8 cellular contexts compared by ENCODE assay signal in genomic region chr17:41930009-41930832, GRCh38.
DNase-seq lines count a peak whose midpoint lies in the region; ATAC-seq lines count a peak whose summit lies in the region.

Gene ODAD4 (plus strand): TSS chr17:41930617. CDS start chr17:41930724, 107 bp downstream.

- H3K27me3 Mint-ChIP-seq in effector memory CD8-positive, alpha-beta T cell = peaks cover 0 to 4% of the 10 kb centered on the region in 2 donors
- H3K27me3 Mint-ChIP-seq in memory B cell = no peaks in the 10 kb centered on the region

- DNase-seq in COLO668 (lab: John Stamatoyannopoulos, UW; ENCODE audit: unreplicated experiment) (peak; percentile 91), HS-5 (ENCODE audit: low read depth) (peak; percentile 85), NK-92 (lab: John Stamatoyannopoulos, UW; ENCODE audit: unreplicated experiment) (peak; percentile 85), memory B cell (ENCODE audit: low spot score in 2 of 2) (peak; percentile 78 to 91)
- peak; percentile 96 for DNase-seq in activated CD8-positive, alpha-beta memory T cell treated with anti-CD3 and anti-CD28 coated beads for 24 hours
- DNase-seq in effector memory CD8-positive, alpha-beta T cell = peak; percentile 92 to 94 (median 94)
- peak; percentile 94 for DNase-seq in stimulated activated CD8-positive, alpha-beta memory T cell treated with anti-CD3 and anti-CD28 coated beads, Interleukin-12 subunit alpha, Interleukin-12 subunit beta, amount 100 ng/mL, for 1 hour (ENCODE audit: low read depth)

- H3K4me3 Mint-ChIP-seq in effector memory CD8-positive, alpha-beta T cell = peak within 1 kb of the TSS; percentile 86 to 89
- peak within 1 kb of the TSS; percentile 97 for H3K4me3 Mint-ChIP-seq in memory B cell

- no peaks in the 10 kb centered on the region for H3K9me3 Mint-ChIP-seq in effector memory CD8-positive, alpha-beta T cell
- H3K9me3 Mint-ChIP-seq in memory B cell = no peaks in the 10 kb centered on the region

- ATAC-seq in GM19467 (IDR thresholded peaks at IDR 0.05; ENCODE audit: unreplicated experiment) (peak; percentile 89), memory B cell (ENCODE audit: low read depth) (peak; percentile 98)
- peak; percentile 98 for ATAC-seq in effector memory CD8-positive, alpha-beta T cell (replicated peaks)

- peaks cover 11% of the 10 kb centered on the region for H3K36me3 Mint-ChIP-seq in effector memory CD8-positive, alpha-beta T cell (ENCODE audit: insufficient read depth)
- no peaks in the 10 kb centered on the region for H3K36me3 Mint-ChIP-seq in memory B cell

- H3K27ac Mint-ChIP-seq in effector memory CD8-positive, alpha-beta T cell = peak within 1 kb of the TSS; percentile 91 to 93
- H3K27ac Mint-ChIP-seq in memory B cell = peak within 1 kb of the TSS; percentile 93

- H3K4me1 Mint-ChIP-seq in effector memory CD8-positive, alpha-beta T cell (ENCODE audit: low read depth in 2 of 2) = peaks cover 12 to 18% of the 10 kb centered on the region in 2 donors
- H3K4me1 Mint-ChIP-seq in memory B cell = peaks cover 18% of the 10 kb centered on the region

Comparison
In these comparisons a context has a peak if more than half of its experiments do, and no peak if none do; other contexts are left out.
1. Peak in every context shown above with its lines: DNase-seq and ATAC-seq.